ENCODE assay signal across 1 cellular context in the genomic region with DNA sequence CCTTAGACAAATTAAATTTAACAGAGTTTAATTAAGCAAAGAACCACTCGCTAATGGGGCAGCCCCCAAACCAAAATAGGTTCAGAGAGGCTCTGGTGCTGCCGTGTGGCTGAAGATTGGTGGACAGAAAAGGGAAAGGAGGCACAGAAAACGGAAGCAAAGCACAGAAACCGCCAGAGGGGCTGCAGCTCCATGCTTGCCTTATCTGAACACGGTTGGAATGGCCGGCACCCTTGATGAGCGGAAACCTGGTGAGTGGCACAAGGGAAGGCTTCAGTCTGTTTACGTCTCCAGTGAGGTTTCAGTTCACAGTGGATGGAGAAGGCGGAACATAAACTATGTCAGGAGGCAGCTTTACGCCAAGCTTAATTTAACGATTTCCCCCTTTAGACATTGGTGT.
TF ChIP-seq lines count a peak whose summit lies in the region.

No MANE protein-coding gene starts in this region.

TF ChIP-seq in GM23338, 12 proteins besides CTCF, POLR2A, EP300 and RAD21 (continued from another document):
- TF ChIP-seq, protein P1, sequence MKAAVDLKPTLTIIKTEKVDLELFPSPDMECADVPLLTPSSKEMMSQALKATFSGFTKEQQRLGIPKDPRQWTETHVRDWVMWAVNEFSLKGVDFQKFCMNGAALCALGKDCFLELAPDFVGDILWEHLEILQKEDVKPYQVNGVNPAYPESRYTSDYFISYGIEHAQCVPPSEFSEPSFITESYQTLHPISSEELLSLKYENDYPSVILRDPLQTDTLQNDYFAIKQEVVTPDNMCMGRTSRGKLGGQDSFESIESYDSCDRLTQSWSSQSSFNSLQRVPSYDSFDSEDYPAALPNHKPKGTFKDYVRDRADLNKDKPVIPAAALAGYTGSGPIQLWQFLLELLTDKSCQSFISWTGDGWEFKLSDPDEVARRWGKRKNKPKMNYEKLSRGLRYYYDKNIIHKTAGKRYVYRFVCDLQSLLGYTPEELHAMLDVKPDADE (IDR thresholded peaks at IDR 0.05), result no peak
- TF ChIP-seq POLR2AphosphoS5 (IDR thresholded peaks at IDR 0.05; ENCODE audit: low read depth), result no peak
TF ChIP-seq in GM23338: peak in this region for 0.
